In the genomic region with DNA sequence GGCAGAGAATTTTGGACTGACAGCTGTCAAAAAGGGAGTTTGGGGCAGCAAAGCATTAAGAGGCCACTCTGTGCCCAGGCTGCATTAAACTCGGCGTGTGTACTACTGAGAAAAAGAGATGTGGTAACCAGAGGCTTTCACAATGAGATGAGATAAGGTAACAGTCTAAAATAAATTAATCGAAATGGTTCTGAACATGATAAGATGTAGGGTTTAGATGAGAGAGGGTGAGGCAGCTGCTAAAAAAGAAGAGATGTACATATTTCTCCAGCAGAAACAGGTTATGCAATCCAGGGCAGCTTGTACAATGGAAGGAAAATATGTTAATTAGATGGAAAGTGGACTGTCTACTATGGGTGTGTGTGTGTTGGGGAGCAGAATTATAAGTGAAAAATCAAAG, we compare ENCODE assay signal across 19 cellular contexts. TPM values are rescaled to one million over a fixed set of nuclear protein-coding genes. Genes with fewer than 3 reads are reported as not detected.
DNase-seq lines count a peak whose midpoint lies in the region; ATAC-seq, FAIRE-seq and TF ChIP-seq lines count a peak whose summit lies in the region.
"Had no signal": no experiment of that assay in that cellular context is flagged by ENCODE, and none has a peak within 500 bp of the region (broad histone marks: within the 10 kb centered on the region; RNA-seq: fewer than 3 reads in every experiment).

No MANE protein-coding gene starts in this region.

- intact Hi-C loops in HepG2 (cut with micrococcal nuclease; ENCODE audit: unreplicated experiment) (no loop called here), right lobe of liver (cut with DNase I) (no loop called here)

- TF ChIP-seq RAD21 in HepG2 (CRISPR knock-in tag; IDR thresholded peaks at IDR 0.05), result no peak

- H3K9me3 ChIP-seq in HepG2 (ENCODE audit: low read length) (no peaks in the 10 kb centered on the region), right lobe of liver (no peaks in the 10 kb centered on the region), adipocyte (ENCODE audit: control insufficient read depth, low read length) (no peaks in the 10 kb centered on the region)
- no peaks in the 10 kb centered on the region for H3K9me3 ChIP-seq in effector memory CD4-positive, alpha-beta T cell (ENCODE audit: control insufficient read depth, low read length)

- in situ Hi-C loops in HepG2 (cut with HindIII; ENCODE audit: extremely low pct_ligation_motif_present, low pct_unique_long_range_greater_than_20kb), result no loop called here

- H3K4me1 ChIP-seq in HepG2 (ENCODE audit: insufficient read depth, low read length) (no peaks in the 10 kb centered on the region), right lobe of liver (no peaks in the 10 kb centered on the region), adipocyte (ENCODE audit: control insufficient read depth, insufficient read depth, low read length) (no peaks in the 10 kb centered on the region)
- H3K4me1 ChIP-seq in effector memory CD4-positive, alpha-beta T cell (ENCODE audit: control insufficient read depth, insufficient read depth, low read length, poor library complexity, severe bottlenecking), result no peaks in the 10 kb centered on the region
- H3K4me1 ChIP-seq: SJSA1 had no signal

- no peak for DNase-seq in HepG2 (ENCODE audit: low spot score)
- no peak for DNase-seq in right lobe of liver
- peak; percentile 34 for DNase-seq in adipocyte (ENCODE audit: low read depth)
- DNase-seq in fibroblast of pulmonary artery (ENCODE audit: low read depth), result peak; percentile 49
- no peak for DNase-seq in effector memory CD4-positive, alpha-beta T cell
- DNase-seq in Ammon's horn (ENCODE audit: low spot score), result no peak
- DNase-seq in substantia nigra (lab: John Stamatoyannopoulos, UW), result no peak
- DNase-seq: Calu3; CD4-positive, CD25-positive, alpha-beta regulatory T cell; MG63; NCI-H1417; NCI-H2029 treated with DMSO at 0.1 percent for 48 hours; NCI-H524; RPMI8226 had no signal

- ATAC-seq in HepG2, result no peak
- no peak for ATAC-seq in right lobe of liver
- no peak for ATAC-seq in GM19035 (IDR thresholded peaks at IDR 0.05; ENCODE audit: unreplicated experiment)
- ATAC-seq: GM12878, HCT116 had no signal

- BruUV-seq in HepG2 (replicated peaks; lab: Mats Ljungman, UMichigan), result no TSS peak

- TF ChIP-seq POLR2A in HepG2 (IDR thresholded peaks at IDR 0.05; ENCODE audit: insufficient read depth in 1 of 2, low read depth in 2 of 2, low read length in 2 of 2), result no peak
- TF ChIP-seq POLR2A in right lobe of liver (IDR thresholded peaks at IDR 0.05), result no peak

- CTCF ChIA-PET in HepG2 (lab: Yijun Ruan, JAX; ENCODE audit: low intra/inter-chr PET ratio, low total read pairs), result no interaction called here

- TF ChIP-seq CTCF in HepG2 (CRISPR knock-in tag; IDR thresholded peaks at IDR 0.05) (no peak), right lobe of liver (IDR thresholded peaks at IDR 0.05) (no peak), fibroblast of pulmonary artery (IDR thresholded peaks at IDR 0.05; ENCODE audit: low read length, missing control alignments) (no peak)

- no peak for TF ChIP-seq EP300 in HepG2 (IDR thresholded peaks at IDR 0.05; ENCODE audit: low read depth in 2 of 2, low read length in 2 of 2)
- TF ChIP-seq EP300 in HepG2 (CRISPR knock-in tag; IDR thresholded peaks at IDR 0.05; ENCODE audit: borderline replicate concordance), result no peak

- H3K36me3 ChIP-seq in HepG2 (replicated peaks in 1 of 2; ENCODE audit: control insufficient read depth in 1 of 2, insufficient read depth in 2 of 2, low read length in 2 of 2) (no peaks in the 10 kb centered on the region), right lobe of liver (no peaks in the 10 kb centered on the region), adipocyte (ENCODE audit: control insufficient read depth, insufficient read depth, low read length, severe bottlenecking) (no peaks in the 10 kb centered on the region)
- H3K36me3 ChIP-seq in effector memory CD4-positive, alpha-beta T cell (ENCODE audit: control insufficient read depth, insufficient read depth, low read length), result no peaks in the 10 kb centered on the region
- H3K36me3 ChIP-seq: MG63, SJSA1 had no signal

- POLR2A ChIA-PET in HepG2 (lab: Yijun Ruan, JAX), result interaction anchor here (1.3 kb wide), 1 partner anchor 94 kb away, joined by 4 read pairs; a partner anchor contains a TSS

- H3K79me2 ChIP-seq in HepG2 (ENCODE audit: insufficient read depth, low read length), result no peaks in the 10 kb centered on the region

- H3K27me3 ChIP-seq in HepG2 (ENCODE audit: control insufficient read depth in 1 of 2, insufficient read depth in 2 of 2, low read length in 2 of 2) (peaks cover 1 to 8% of the 10 kb centered on the region in 2 experiments; a peak in 1 of 5 replicates), right lobe of liver (no peaks in the 10 kb centered on the region), adipocyte (replicated peaks; ENCODE audit: control insufficient read depth, insufficient read depth, low read length) (no peaks in the 10 kb centered on the region)
- no peaks in the 10 kb centered on the region for H3K27me3 ChIP-seq in effector memory CD4-positive, alpha-beta T cell (replicated peaks; ENCODE audit: control insufficient read depth, insufficient read depth, low read length, poor library complexity, severe bottlenecking)
- H3K27me3 ChIP-seq: MG63, SJSA1 had no signal

- H3K4me3 ChIP-seq in HepG2 (replicated peaks in 1 of 3; ENCODE audit: insufficient read depth in 1 of 3, low read depth in 2 of 3, low read length in 3 of 3) (no peak overlapping the region), right lobe of liver (no peak overlapping the region), adipocyte (ENCODE audit: low read length) (no peak overlapping the region), fibroblast of pulmonary artery (replicated peaks; ENCODE audit: low read depth, low read length) (no peak overlapping the region)
- no peak overlapping the region for H3K4me3 ChIP-seq in effector memory CD4-positive, alpha-beta T cell (ENCODE audit: insufficient read depth, low read depth, low read length, poor library complexity, severe bottlenecking)
- H3K4me3 ChIP-seq: GM12878, MG63, SJSA1 had no signal

- H3K9ac ChIP-seq in HepG2 (ENCODE audit: insufficient read depth, low read depth, low read length), result no peak overlapping the region
- no peak overlapping the region for H3K9ac ChIP-seq in adipocyte (ENCODE audit: low read length)

- H3K27ac ChIP-seq in HepG2 (ENCODE audit: extremely low read length, insufficient read depth, low read length) (no peak overlapping the region), right lobe of liver (no peak overlapping the region), substantia nigra (ENCODE audit: low read depth, low read length, poor library complexity, severe bottlenecking) (no peak overlapping the region)
- H3K27ac ChIP-seq in effector memory CD4-positive, alpha-beta T cell (ENCODE audit: insufficient read depth, low read length, poor library complexity, severe bottlenecking), result no peak overlapping the region
- H3K27ac ChIP-seq: SJSA1 had no signal

- H2AFZ ChIP-seq in HepG2 (ENCODE audit: low read length), result no peak overlapping the region

- WGBS in HepG2 (ENCODE audit: low lambda C conversion rate), result 13% methylated on average over 3 of the region's 3 CpGs
- WGBS in right lobe of liver (ENCODE audit: insufficient coverage, low coverage, low lambda C conversion rate, missing lambda C conversion rate), result 61% methylated on average over 3 of the region's 3 CpGs

- H4K20me1 ChIP-seq in HepG2 (ENCODE audit: insufficient read depth, low read length), result no peaks in the 10 kb centered on the region

- no peak for FAIRE-seq in HepG2 (lab: Jason Lieb, UNC)
- FAIRE-seq: A204.1, GM12878 had no signal

- no peak overlapping the region for H3K4me2 ChIP-seq in HepG2 (ENCODE audit: low read depth, low read length)

TF ChIP-seq in HepG2, 621 proteins besides CTCF, POLR2A, EP300 and RAD21 (continues in another document):
- TF ChIP-seq ZNF12 (CRISPR knock-in tag; IDR thresholded peaks at IDR 0.05) (0 out of 2 replicates have a peak, but pooled peaks have one; percentile 25), ZMYM4 (CRISPR knock-in tag; IDR thresholded peaks at IDR 0.05) (no peak)

RNA-seq across cellular contexts. Expression of a gene that starts 39.2 kb away (rescaled TPM):
- total RNA-seq in HepG2 (2016; rRNA removed; fragmentation: Illumina TruSeq; extraction: Trizol) (225 and 321 TPM in 2 replicates), right lobe of liver (100 to 1,000 TPM in 1 of 6 experiments, 10 to 100 TPM in 5; 44.1 to 108 (median 66.2) TPM)
- 18.8 and 19.5 TPM in 2 replicates for total RNA-seq in HepG2 (2016; cell fraction: cytosol; rRNA removed; fragmentation: Illumina TruSeq; extraction: Trizol; ENCODE audit: low read depth)
- total RNA-seq in HepG2 (2016; cell fraction: insoluble cytoplasmic fraction; rRNA removed; fragmentation: Illumina TruSeq; extraction: Trizol), result 228 and 315 TPM in 2 replicates
- 52.2 and 56.6 TPM in 2 replicates for total RNA-seq in HepG2 (2016; cell fraction: membrane; rRNA removed; fragmentation: Illumina TruSeq; extraction: Trizol)
- 127 and 131 TPM in 2 replicates for total RNA-seq in HepG2 (2016; cell fraction: nucleus; rRNA removed; fragmentation: Illumina TruSeq; extraction: Trizol)
- 97.1 and 123 TPM in 2 replicates for polyA plus RNA-seq in HepG2 (2011; rRNA removed)
- 60.4 and 86.6 TPM in 2 replicates for polyA plus RNA-seq in HepG2 (2011; cell fraction: cytosol; rRNA removed)
- polyA plus RNA-seq in HepG2 (2011; cell fraction: nucleus; rRNA removed), result 31.1 and 37.9 TPM in 2 replicates
- polyA plus RNA-seq in HepG2 (2012), result 118 and 123 TPM in 2 replicates
- polyA plus RNA-seq in HepG2 (2016; cell fraction: cytosol; fragmentation: Illumina TruSeq; extraction: Trizol; ENCODE audit: low read depth), result 12.9 and 14.5 TPM in 2 replicates
- polyA plus RNA-seq in HepG2 (2016; cell fraction: insoluble cytoplasmic fraction; fragmentation: Illumina TruSeq; extraction: Trizol; ENCODE audit: low read depth), result 250 and 264 TPM in 2 replicates
- polyA plus RNA-seq in HepG2 (2016; cell fraction: membrane; fragmentation: Illumina TruSeq; extraction: Trizol; ENCODE audit: low read depth), result 26.5 and 26.8 TPM in 2 replicates
- 96.6 and 101 TPM in 2 replicates for polyA plus RNA-seq in HepG2 (2016; cell fraction: nucleus; fragmentation: Illumina TruSeq; extraction: Trizol; ENCODE audit: insufficient read depth, low read depth)
- 74.5 and 227 TPM in 2 replicates for polyA minus RNA-seq in HepG2 (2011; rRNA and poly(A)+ RNA removed; ENCODE audit: low replicate concordance)
- polyA minus RNA-seq in HepG2 (2011; cell fraction: cytosol; rRNA and poly(A)+ RNA removed), result 198 and 203 TPM in 2 replicates
- polyA minus RNA-seq in HepG2 (2011; cell fraction: nucleus; rRNA and poly(A)+ RNA removed), result 201 and 233 TPM in 2 replicates

Comparison
In these comparisons a context has a peak if more than half of its experiments do, and no peak if none do; other contexts are left out.
1. DNase-seq: peak in adipocyte (single experiment) and fibroblast of pulmonary artery (single experiment); none in HepG2 (single experiment), right lobe of liver (0 of 3), effector memory CD4-positive, alpha-beta T cell (0 of 3), Ammon's horn (single experiment) and substantia nigra (0 of 49).